Comparison of ENCODE assay signal across 9 cellular contexts in the genomic region with DNA sequence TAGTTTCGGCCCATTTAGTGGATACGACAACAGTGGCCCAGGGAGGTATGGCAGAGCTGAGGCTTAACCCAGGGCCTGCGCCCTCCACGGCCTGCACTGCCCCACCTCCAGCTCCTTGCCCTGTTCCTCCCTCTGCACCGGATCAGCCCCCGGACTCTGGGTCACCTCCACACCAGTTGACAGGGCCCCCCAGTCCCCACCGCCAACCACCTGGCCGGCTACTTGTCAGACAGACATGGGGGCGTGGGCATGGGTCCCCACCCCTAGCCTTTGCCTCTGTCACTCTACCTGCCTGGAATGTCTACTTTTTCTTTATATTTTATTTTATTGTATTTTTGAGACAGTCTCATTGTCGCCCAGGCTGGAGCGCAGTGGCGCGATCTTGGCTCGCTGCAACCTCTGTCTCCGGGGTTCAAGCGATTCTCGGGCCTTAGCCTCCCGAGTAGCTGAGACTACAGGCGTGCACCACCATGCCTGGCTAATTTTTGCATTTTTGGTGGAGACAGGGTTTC. TPM values are rescaled to one million over a fixed set of nuclear protein-coding genes. Genes with fewer than 3 reads are reported as not detected.
DNase-seq lines count a peak whose midpoint lies in the region; ATAC-seq, FAIRE-seq and TF ChIP-seq lines count a peak whose summit lies in the region.
"Had no signal": no experiment of that assay in that cellular context is flagged by ENCODE, and none has a peak within 500 bp of the region (broad histone marks: within the 10 kb centered on the region; RNA-seq: fewer than 3 reads in every experiment).

No MANE protein-coding gene starts in this region.

- H3K9me3 ChIP-seq in PC-3 (ENCODE audit: low read length) (no peaks in the 10 kb centered on the region), H1 (ENCODE audit: insufficient read depth in 2 of 2, low read depth in 1 of 2, low read length in 1 of 2) (no peaks in the 10 kb centered on the region)

- peaks cover 33% of the 10 kb centered on the region for H3K23me2 ChIP-seq in H1 (ENCODE audit: low read depth, low read length)

- H2BK15ac ChIP-seq in H1 (ENCODE audit: low read length) = no peak overlapping the region

- no peaks in the 10 kb centered on the region for H3K9me2 ChIP-seq in PC-3 (replicated peaks; ENCODE audit: low read length)

- peaks cover 11% of the 10 kb centered on the region; the same call in 1 of the 2 replicates for H3K79me1 ChIP-seq in H1 (ENCODE audit: low read depth, low read length)

- H4K91ac ChIP-seq in H1 (replicated peaks; ENCODE audit: insufficient read length, low read length) = peak overlapping the region; percentile 10

- ATAC-seq in PC-3 = no peak
- ATAC-seq in naive thymus-derived CD8-positive, alpha-beta T cell = no peak

- WGBS in H1 (ENCODE audit: extremely low coverage in 1 of 2, insufficient coverage in 1 of 2, insufficient read length in 1 of 2, insufficient replicate concordance in 2 of 2, low coverage in 1 of 2, low lambda C conversion rate in 2 of 2, missing lambda C conversion rate in 1 of 2), 2 experiments = 75% methylated on average over 19 of the region's 19 CpGs; no CpG with 5 or more reads in 1 of the 2 experiments

- TF ChIP-seq POLR2A in H1 (IDR thresholded peaks at IDR 0.05; ENCODE audit: control extremely low read depth in 1 of 2, low read depth in 2 of 2, low read length in 2 of 2) (no peak), erythroblast (IDR thresholded peaks at IDR 0.05; ENCODE audit: low read length) (no peak)

- H4K5ac ChIP-seq in H1 (ENCODE audit: insufficient read length, low read depth, low read length) = no peak overlapping the region

- BruUV-seq in PC-3 (replicated peaks; lab: Mats Ljungman, UMichigan) = no TSS peak

- H3K27me3 Mint-ChIP-seq in naive thymus-derived CD8-positive, alpha-beta T cell = no peaks in the 10 kb centered on the region

- H3K23ac ChIP-seq in H1 (ENCODE audit: insufficient read length) = no peak overlapping the region

- H3K56ac ChIP-seq in H1 (replicated peaks; ENCODE audit: insufficient read length, low read depth, low read length) = no peak overlapping the region

- peaks cover 19% of the 10 kb centered on the region for H4K20me1 ChIP-seq in PC-3 (ENCODE audit: low read length)
- H4K20me1 ChIP-seq in H1 (replicated peaks in 1 of 2; ENCODE audit: control insufficient read depth in 1 of 2, insufficient read depth in 2 of 2, low read length in 2 of 2) = peaks cover 16 to 23% of the 10 kb centered on the region in 2 experiments

- H3K27me3 ChIP-seq in PC-3 (ENCODE audit: low read length) = no peaks in the 10 kb centered on the region
- H3K27me3 ChIP-seq in H1 (replicated peaks in 1 of 4; ENCODE audit: control insufficient read depth in 3 of 4, extremely low read depth in 1 of 4, insufficient read depth in 3 of 4, low read length in 3 of 4) = peaks cover 0 to 31% (median 21%) of the 10 kb centered on the region in 4 experiments; a peak in 5 of 7 replicates

- H3K4me1 ChIP-seq in PC-3 (ENCODE audit: insufficient read depth, low read length) (peaks cover 47% of the 10 kb centered on the region), H1 (replicated peaks in 1 of 4; ENCODE audit: control insufficient read depth in 3 of 4, insufficient read depth in 4 of 4, low read length in 3 of 4) (peaks cover 0 to 47% (median 27%) of the 10 kb centered on the region in 4 experiments; a peak in 6 of 7 replicates)

- H3K4me2 ChIP-seq in PC-3 (ENCODE audit: low read length) = peak overlapping the region; percentile 96
- peak overlapping the region; percentile 75 to 85 for H3K4me2 ChIP-seq in H1 (ENCODE audit: insufficient read depth in 1 of 2, low read depth in 2 of 2, low read length in 2 of 2)

- 0 out of 2 replicates have a peak overlapping the region, but pooled peaks have one; percentile 60 for H2BK5ac ChIP-seq in H1 (ENCODE audit: low read depth, low read length)

- H2BK120ac ChIP-seq in H1 (replicated peaks; ENCODE audit: low read depth, low read length) = no peak overlapping the region

- POLR2A ChIA-PET in PC-3 (lab: Charles Lee; ENCODE audit: unreplicated experiment) (interaction anchor here (0.6 kb wide), 2 partner anchors 26 to 36 kb away, joined by 3 to 4 read pairs; no protein-coding TSS in a partner anchor), H1 (lab: Charles Lee; ENCODE audit: partially characterized antibody) (interaction anchor here (0.7 to 30.5 kb wide), 11 partner anchors 10 to 273 kb away, joined by 3 to 1004 read pairs (median 4); partner anchors contain the start of genes ACTG1 and FSCN2)
- POLR2A ChIA-PET in naive thymus-derived CD8-positive, alpha-beta T cell (lab: Charles Lee) = interaction anchor here (0.5 to 10.9 kb wide), 8 partner anchors 8 to 168 kb away, joined by 3 to 176 read pairs (median 4); partner anchors contain the start of genes ARL16 and FAAP100

- peaks cover 0 to 2% (median 0%) of the 10 kb centered on the region in 9 donors for H3K9me3 Mint-ChIP-seq in naive thymus-derived CD8-positive, alpha-beta T cell

- no peak for TF ChIP-seq RAD21 in H1 (IDR thresholded peaks at IDR 0.05 in 1 of 2, conservative IDR thresholded peaks at IDR 0.05 in 1 of 2; ENCODE audit: low read depth in 2 of 2, low read length in 2 of 2)

- H3K27ac ChIP-seq in PC-3 (ENCODE audit: low read length) (peak overlapping the region; percentile 88), H1 (ENCODE audit: low read depth, low read length) (no peak overlapping the region)

- peaks cover 6% of the 10 kb centered on the region for H3F3A ChIP-seq in PC-3 (ENCODE audit: low read length, unreplicated experiment)

- H3K14ac ChIP-seq in H1 (ENCODE audit: insufficient read length) = no peak overlapping the region

- CTCF ChIA-PET in PC-3 (lab: Charles Lee) (interaction anchor here (0.5 to 0.6 kb wide), 2 partner anchors 13 to 53 kb away, joined by 3 to 15 read pairs; no protein-coding TSS in a partner anchor), H1 (lab: Charles Lee; ENCODE audit: partially characterized antibody) (interaction anchor here (0.9 to 5.2 kb wide), 4 partner anchors 8 to 31 kb away, joined by 3 to 33 read pairs (median 8); partner anchors contain the start of gene FSCN2)

- H3K4me3 ChIP-seq in AG10803 (ENCODE audit: low read length) = peak overlapping the region; percentile 83
- H3K4me3 ChIP-seq in PC-3 (ENCODE audit: low read length) = peak overlapping the region; percentile 79
- peak overlapping the region; percentile 56 to 75 (median 68) for H3K4me3 ChIP-seq in H1 (ENCODE audit: extremely low read depth in 1 of 4, insufficient read depth in 2 of 4, low read depth in 3 of 4, low read length in 4 of 4)

- H3K79me2 ChIP-seq in PC-3 (ENCODE audit: low read length) = peaks cover 59% of the 10 kb centered on the region
- peaks cover 19 to 33% of the 10 kb centered on the region in 2 experiments for H3K79me2 ChIP-seq in H1 (ENCODE audit: control insufficient read depth in 1 of 2, insufficient read depth in 2 of 2, low read length in 2 of 2)

- 0 out of 2 replicates have a peak overlapping the region, but pooled peaks have one; percentile 90 for H3K18ac ChIP-seq in H1 (ENCODE audit: extremely low read depth, low read length)

- peak overlapping the region in 9 of 10 donors; percentile 78 to 94 (median 91) for H3K27ac Mint-ChIP-seq in naive thymus-derived CD8-positive, alpha-beta T cell

- no peak for TF ChIP-seq EP300 in H1 (IDR thresholded peaks at IDR 0.05; ENCODE audit: borderline replicate concordance in 1 of 2, low read depth in 2 of 2, low read length in 2 of 2)

- H3K4me3 Mint-ChIP-seq in naive thymus-derived CD8-positive, alpha-beta T cell = peak overlapping the region; percentile 83 to 98 (median 90)

- no peak for DNase-seq in AG10803 (ENCODE audit: low read depth)
- no peak for DNase-seq in PC-3
- DNase-seq in H1 (ENCODE audit: low read depth in 1 of 2, low spot score in 2 of 2) = no peak
- DNase-seq in naive thymus-derived CD8-positive, alpha-beta T cell = peak in 4 of 10 donors; percentile 20 to 63 (median 39)
- no peak for DNase-seq in erythroblast (lab: John Stamatoyannopoulos, UW)
- no peak for DNase-seq in stimulated activated CD4-positive, alpha-beta T cell treated with anti-CD3 and anti-CD28 coated beads, Interleukin-4, amount 100 ng/mL, for 1 hour
- no peak for DNase-seq in middle frontal gyrus (ENCODE audit: extremely low spot score, low spot score)
- no peak for DNase-seq in GM19238 (ENCODE audit: insufficient read length, low spot score)

- peaks cover 16 to 49% (median 36%) of the 10 kb centered on the region in 4 donors for H3K4me1 Mint-ChIP-seq in naive thymus-derived CD8-positive, alpha-beta T cell

- TF ChIP-seq CTCF in AG10803 (conservative IDR thresholded peaks at IDR 0.05; ENCODE audit: low read length) = no peak
- no peak for TF ChIP-seq CTCF in PC-3 (conservative IDR thresholded peaks at IDR 0.05; ENCODE audit: low read depth, low read length)
- TF ChIP-seq CTCF in H1 (IDR thresholded peaks at IDR 0.05; ENCODE audit: control extremely low read depth in 1 of 3, insufficient read depth in 1 of 3, low read depth in 1 of 3, low read length in 3 of 3) = no peak

- peak overlapping the region; percentile 14 for H4K8ac ChIP-seq in H1 (ENCODE audit: extremely low read depth, insufficient read depth, low read length)

- intact Hi-C loops in PC-3 (cut with micrococcal nuclease) = loop anchor here (10.0 kb wide), 1 partner anchor 121 kb away; the partner anchor contains the start of gene BAHCC1

- H3K9ac ChIP-seq in PC-3 (ENCODE audit: low read length) (peak overlapping the region; percentile 85), H1 (replicated peaks in 1 of 4; ENCODE audit: extremely low read depth in 1 of 4, low read depth in 3 of 4, low read length in 3 of 4) (peak overlapping the region in 2 of 4 experiments; percentile 49 to 70; a peak in 3 of 7 replicates)

- H2BK20ac ChIP-seq in H1 (ENCODE audit: low read length) = no peak overlapping the region

- no peak overlapping the region for H2AK5ac ChIP-seq in H1 (ENCODE audit: low read depth, low read length)

- H3K36me3 ChIP-seq in PC-3 (ENCODE audit: low read depth, low read length) (peaks cover 17% of the 10 kb centered on the region), H1 (ENCODE audit: control insufficient read depth in 2 of 4, insufficient read depth in 4 of 4, low read length in 3 of 4) (peaks cover 12 to 16% (median 14%) of the 10 kb centered on the region in 4 experiments; a peak in 7 of 8 replicates)

- peak overlapping the region; percentile 39; the same call in 1 of the 2 replicates for H2BK12ac ChIP-seq in H1 (ENCODE audit: low read depth, low read length)

- peaks cover 13 to 18% (median 16%) of the 10 kb centered on the region in 3 donors for H3K36me3 Mint-ChIP-seq in naive thymus-derived CD8-positive, alpha-beta T cell

- FAIRE-seq in H1 (lab: Jason Lieb, UNC) = no peak
- FAIRE-seq: islet of Langerhans had no signal

- H2AFZ ChIP-seq in PC-3 (ENCODE audit: low read length) (no peak overlapping the region; the same call in 1 of the 2 replicates), H1 (ENCODE audit: low read length) (no peak overlapping the region)

- peak overlapping the region; percentile 44 for H3K4ac ChIP-seq in H1 (replicated peaks; ENCODE audit: insufficient read length, low read depth, low read length)

RNA-seq across cellular contexts. Expression of gene ACTG1, which starts 3.0 kb away (rescaled TPM):
- total RNA-seq in PC-3 (2014; rRNA removed) = 4,503 and 4,798 TPM in 2 replicates
- total RNA-seq in H1 (2021; fragmentation: NEBNext Ultra II Directional; extraction: Animal tissue kit (Norgen Biotek cat#: 25700)) = 3,535 and 3,691 TPM in 2 replicates
- 5,010 and 7,420 TPM in 2 replicates for polyA plus RNA-seq in H1 (2011; rRNA removed)
- 3,868 TPM for polyA plus RNA-seq in H1 (2011; cell fraction: cytosol; rRNA removed)
- polyA plus RNA-seq in H1 (2011; cell fraction: nucleus; rRNA removed) = 4,694 TPM
- 3,170 to 3,474 TPM (median 3,377 TPM) in 4 replicates for polyA plus RNA-seq in H1 (2012, experiment 1 of 2)
- 3,649 TPM for polyA plus RNA-seq in H1 (2012, experiment 2 of 2)
- polyA plus RNA-seq in H1 (2013, experiment 1 of 2) = 4,243 TPM
- 4,284 TPM for polyA plus RNA-seq in H1 (2013, experiment 2 of 2)
- polyA minus RNA-seq in H1 (2011; rRNA and poly(A)+ RNA removed) = 1,111 and 1,306 TPM in 2 replicates
- polyA minus RNA-seq in H1 (2011; cell fraction: cytosol; rRNA and poly(A)+ RNA removed) = 1,521 TPM
- polyA minus RNA-seq in H1 (2011; cell fraction: nucleus; rRNA and poly(A)+ RNA removed) = 1,666 TPM
- total RNA-seq in naive thymus-derived CD8-positive, alpha-beta T cell = 1,000 to 10,000 TPM; 1,189 to 1,230 TPM
- polyA plus RNA-seq in naive thymus-derived CD8-positive, alpha-beta T cell = 1,000 to 10,000 TPM; 1,334 to 1,669 (median 1,595) TPM

RNA-seq across cellular contexts. Expression of gene FSCN2, which starts 12.6 kb away (rescaled TPM):
- total RNA-seq in PC-3 (2014; rRNA removed) = 0.87 and 2.4 TPM in 2 replicates
- total RNA-seq in H1 (2021; fragmentation: NEBNext Ultra II Directional; extraction: Animal tissue kit (Norgen Biotek cat#: 25700)) = 0.30 TPM in 1 of 2 replicates, not detected in the other
- 0.18 and 0.44 TPM in 2 replicates for polyA plus RNA-seq in H1 (2011; rRNA removed)
- 0.14 TPM for polyA plus RNA-seq in H1 (2011; cell fraction: cytosol; rRNA removed)
- polyA plus RNA-seq in H1 (2011; cell fraction: nucleus; rRNA removed) = 0.88 TPM
- polyA plus RNA-seq in H1 (2012, experiment 1 of 2) = 0.12 to 0.43 TPM (median 0.30 TPM) in 4 replicates
- polyA plus RNA-seq in H1 (2012, experiment 2 of 2) = 0.28 TPM
- polyA plus RNA-seq in H1 (2013, experiment 1 of 2) = not detected
- polyA plus RNA-seq in H1 (2013, experiment 2 of 2) = 0.07 TPM
- polyA minus RNA-seq in H1 (2011; rRNA and poly(A)+ RNA removed) = 0.09 and 0.10 TPM in 2 replicates
- polyA minus RNA-seq in H1 (2011; cell fraction: cytosol; rRNA and poly(A)+ RNA removed) = not detected
- 0.90 TPM for polyA minus RNA-seq in H1 (2011; cell fraction: nucleus; rRNA and poly(A)+ RNA removed)
- total RNA-seq in naive thymus-derived CD8-positive, alpha-beta T cell = 1 to 10 TPM in 1 of 2 experiments, under 1 TPM in 1; 0.96 to 2.0 TPM
- not detected for polyA plus RNA-seq in naive thymus-derived CD8-positive, alpha-beta T cell

RNA-seq across cellular contexts. Expression of gene FAAP100, which starts 36.6 kb away (rescaled TPM):
- 23.3 and 34.6 TPM in 2 replicates for total RNA-seq in PC-3 (2014; rRNA removed)
- total RNA-seq in H1 (2021; fragmentation: NEBNext Ultra II Directional; extraction: Animal tissue kit (Norgen Biotek cat#: 25700)) = 37.9 and 41.8 TPM in 2 replicates
- 23.2 and 33.1 TPM in 2 replicates for polyA plus RNA-seq in H1 (2011; rRNA removed)
- polyA plus RNA-seq in H1 (2011; cell fraction: cytosol; rRNA removed) = 28.9 TPM
- 69.4 TPM for polyA plus RNA-seq in H1 (2011; cell fraction: nucleus; rRNA removed)
- 17.1 to 31.4 TPM (median 28.6 TPM) in 4 replicates for polyA plus RNA-seq in H1 (2012, experiment 1 of 2)
- 25.6 TPM for polyA plus RNA-seq in H1 (2012, experiment 2 of 2)
- 16.0 TPM for polyA plus RNA-seq in H1 (2013, experiment 1 of 2)
- 16.3 TPM for polyA plus RNA-seq in H1 (2013, experiment 2 of 2)
- polyA minus RNA-seq in H1 (2011; rRNA and poly(A)+ RNA removed) = 13.3 and 19.4 TPM in 2 replicates
- 18.1 TPM for polyA minus RNA-seq in H1 (2011; cell fraction: cytosol; rRNA and poly(A)+ RNA removed)
- 33.6 TPM for polyA minus RNA-seq in H1 (2011; cell fraction: nucleus; rRNA and poly(A)+ RNA removed)
- 10 to 100 TPM; 52.5 to 55.9 TPM for total RNA-seq in naive thymus-derived CD8-positive, alpha-beta T cell
- 10 to 100 TPM in 2 of 3 donors, 1 to 10 TPM in 1; 9.1 to 17.4 (median 11.7) TPM for polyA plus RNA-seq in naive thymus-derived CD8-positive, alpha-beta T cell
